In genomic region chr6:138987643-138988468, GRCh38 we compare ENCODE assay signal across 1 cellular context.
TF ChIP-seq lines count a peak whose summit lies in the region.

A gene with protein sequence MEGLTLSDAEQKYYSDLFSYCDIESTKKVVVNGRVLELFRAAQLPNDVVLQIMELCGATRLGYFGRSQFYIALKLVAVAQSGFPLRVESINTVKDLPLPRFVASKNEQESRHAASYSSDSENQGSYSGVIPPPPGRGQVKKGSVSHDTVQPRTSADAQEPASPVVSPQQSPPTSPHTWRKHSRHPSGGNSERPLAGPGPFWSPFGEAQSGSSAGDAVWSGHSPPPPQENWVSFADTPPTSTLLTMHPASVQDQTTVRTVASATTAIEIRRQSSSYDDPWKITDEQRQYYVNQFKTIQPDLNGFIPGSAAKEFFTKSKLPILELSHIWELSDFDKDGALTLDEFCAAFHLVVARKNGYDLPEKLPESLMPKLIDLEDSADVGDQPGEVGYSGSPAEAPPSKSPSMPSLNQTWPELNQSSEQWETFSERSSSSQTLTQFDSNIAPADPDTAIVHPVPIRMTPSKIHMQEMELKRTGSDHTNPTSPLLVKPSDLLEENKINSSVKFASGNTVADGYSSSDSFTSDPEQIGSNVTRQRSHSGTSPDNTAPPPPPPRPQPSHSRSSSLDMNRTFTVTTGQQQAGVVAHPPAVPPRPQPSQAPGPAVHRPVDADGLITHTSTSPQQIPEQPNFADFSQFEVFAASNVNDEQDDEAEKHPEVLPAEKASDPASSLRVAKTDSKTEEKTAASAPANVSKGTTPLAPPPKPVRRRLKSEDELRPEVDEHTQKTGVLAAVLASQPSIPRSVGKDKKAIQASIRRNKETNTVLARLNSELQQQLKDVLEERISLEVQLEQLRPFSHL (minus strand): TSS chr6:138988253. CDS start chr6:138987682, 571 bp downstream.

TF ChIP-seq in HEK293, 187 proteins besides CTCF, POLR2A, EP300 and RAD21 (continued from another document and continues in another):
- TF ChIP-seq, protein P1, sequence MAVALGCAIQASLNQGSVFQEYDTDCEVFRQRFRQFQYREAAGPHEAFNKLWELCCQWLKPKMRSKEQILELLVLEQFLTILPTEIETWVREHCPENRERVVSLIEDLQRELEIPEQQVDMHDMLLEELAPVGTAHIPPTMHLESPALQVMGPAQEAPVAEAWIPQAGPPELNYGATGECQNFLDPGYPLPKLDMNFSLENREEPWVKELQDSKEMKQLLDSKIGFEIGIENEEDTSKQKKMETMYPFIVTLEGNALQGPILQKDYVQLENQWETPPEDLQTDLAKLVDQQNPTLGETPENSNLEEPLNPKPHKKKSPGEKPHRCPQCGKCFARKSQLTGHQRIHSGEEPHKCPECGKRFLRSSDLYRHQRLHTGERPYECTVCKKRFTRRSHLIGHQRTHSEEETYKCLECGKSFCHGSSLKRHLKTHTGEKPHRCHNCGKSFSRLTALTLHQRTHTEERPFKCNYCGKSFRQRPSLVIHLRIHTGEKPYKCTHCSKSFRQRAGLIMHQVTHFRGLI (tag by site-specific recombination; IDR thresholded peaks at IDR 0.05), result peak; percentile 99
- TF ChIP-seq, protein P2, sequence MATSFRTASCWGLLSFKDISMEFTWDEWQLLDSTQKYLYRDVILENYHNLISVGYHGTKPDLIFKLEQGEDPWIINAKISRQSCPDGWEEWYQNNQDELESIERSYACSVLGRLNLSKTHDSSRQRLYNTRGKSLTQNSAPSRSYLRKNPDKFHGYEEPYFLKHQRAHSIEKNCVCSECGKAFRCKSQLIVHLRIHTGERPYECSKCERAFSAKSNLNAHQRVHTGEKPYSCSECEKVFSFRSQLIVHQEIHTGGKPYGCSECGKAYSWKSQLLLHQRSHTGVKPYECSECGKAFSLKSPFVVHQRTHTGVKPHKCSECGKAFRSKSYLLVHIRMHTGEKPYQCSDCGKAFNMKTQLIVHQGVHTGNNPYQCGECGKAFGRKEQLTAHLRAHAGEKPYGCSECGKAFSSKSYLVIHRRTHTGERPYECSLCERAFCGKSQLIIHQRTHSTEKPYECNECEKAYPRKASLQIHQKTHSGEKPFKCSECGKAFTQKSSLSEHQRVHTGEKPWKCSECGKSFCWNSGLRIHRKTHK (tag by site-specific recombination; IDR thresholded peaks at IDR 0.05), result no peak
- TF ChIP-seq ZNF433 (tag by site-specific recombination; IDR thresholded peaks at IDR 0.05; ENCODE audit: low read depth) (no peak), ZNF169 (tag by site-specific recombination; IDR thresholded peaks at IDR 0.05) (no peak), ZNF555 (tag by site-specific recombination; conservative IDR thresholded peaks at IDR 0.05) (no peak), ZNF362 (tag by site-specific recombination; IDR thresholded peaks at IDR 0.05) (no peak), ZNF768 (tag by site-specific recombination; IDR thresholded peaks at IDR 0.05) (no peak), EGR2 (tag by site-specific recombination; IDR thresholded peaks at IDR 0.05; ENCODE audit: low read depth) (peak; percentile 77), ZNF133 (tag by site-specific recombination; IDR thresholded peaks at IDR 0.05) (no peak), MYNN (tag by site-specific recombination; IDR thresholded peaks at IDR 0.05; ENCODE audit: borderline replicate concordance) (no peak), ZNF585B (tag by site-specific recombination; IDR thresholded peaks at IDR 0.05) (no peak), ZNF501 (tag by site-specific recombination; IDR thresholded peaks at IDR 0.05) (peak; percentile 95), ZNF138 (tag by site-specific recombination; IDR thresholded peaks at IDR 0.05; ENCODE audit: borderline replicate concordance) (no peak), SETDB1 (IDR thresholded peaks at IDR 0.05; ENCODE audit: insufficient read length, low read length) (no peak), ZNF426 (tag by site-specific recombination; IDR thresholded peaks at IDR 0.05) (no peak), INSM2 (tag by site-specific recombination; IDR thresholded peaks at IDR 0.05) (no peak), ZNF214 (tag by site-specific recombination; IDR thresholded peaks at IDR 0.05; ENCODE audit: borderline replicate concordance) (no peak), YY1 (tag by site-specific recombination; IDR thresholded peaks at IDR 0.05) (peak; percentile 91), PRDM1 (tag by site-specific recombination; IDR thresholded peaks at IDR 0.05) (peak; percentile 39; the same call in 1 of the 2 replicates), ZNF324 (tag by site-specific recombination; IDR thresholded peaks at IDR 0.05) (peak; percentile 67), ZNF473 (tag by site-specific recombination; IDR thresholded peaks at IDR 0.05) (no peak), ZFHX2 (tag by site-specific recombination; conservative IDR thresholded peaks at IDR 0.05) (peak; percentile 79), ZNF354C (tag by site-specific recombination; IDR thresholded peaks at IDR 0.05; ENCODE audit: borderline replicate concordance, low read depth) (no peak), ZNF184 (tag by site-specific recombination; IDR thresholded peaks at IDR 0.05) (peak; percentile 53; the same call in 1 of the 2 replicates), BCL11A (tag by site-specific recombination; IDR thresholded peaks at IDR 0.05; ENCODE audit: low read depth) (no peak), KLF16 (tag by site-specific recombination; IDR thresholded peaks at IDR 0.05) (peak; percentile 93), ZNF341 (tag by site-specific recombination; IDR thresholded peaks at IDR 0.05; ENCODE audit: low read depth) (peak; percentile 88; the same call in 1 of the 2 replicates), SCRT1 (tag by site-specific recombination; IDR thresholded peaks at IDR 0.05; ENCODE audit: borderline replicate concordance) (no peak), HOXC10 (CRISPR knock-in tag; IDR thresholded peaks at IDR 0.05) (peak; percentile 95; the same call in 1 of the 2 replicates), ZNF23 (tag by site-specific recombination; IDR thresholded peaks at IDR 0.05; ENCODE audit: borderline replicate concordance) (no peak), ZNF19 (tag by site-specific recombination; IDR thresholded peaks at IDR 0.05; ENCODE audit: low read depth) (no peak), ZNF350 (tag by site-specific recombination; IDR thresholded peaks at IDR 0.05) (no peak), GLIS1 (tag by site-specific recombination; IDR thresholded peaks at IDR 0.05) (peak; percentile 30; the same call in 1 of the 2 replicates), ZNF549 (tag by site-specific recombination; IDR thresholded peaks at IDR 0.05) (no peak; the same call in 1 of the 2 replicates), ZBTB8A (tag by site-specific recombination; IDR thresholded peaks at IDR 0.05) (peak; percentile 74), ZNF623 (tag by site-specific recombination; IDR thresholded peaks at IDR 0.05) (no peak), ZNF596 (tag by site-specific recombination; IDR thresholded peaks at IDR 0.05) (peak; percentile 66), ZBTB7A (tag by site-specific recombination; IDR thresholded peaks at IDR 0.05; ENCODE audit: low read depth) (peak; percentile 69; the same call in 1 of the 2 replicates), ZNF202 (tag by site-specific recombination; IDR thresholded peaks at IDR 0.05; ENCODE audit: borderline replicate concordance) (no peak), MEIS1 (CRISPR knock-in tag; IDR thresholded peaks at IDR 0.05; ENCODE audit: borderline replicate concordance) (no peak)
- TF ChIP-seq, protein P3, sequence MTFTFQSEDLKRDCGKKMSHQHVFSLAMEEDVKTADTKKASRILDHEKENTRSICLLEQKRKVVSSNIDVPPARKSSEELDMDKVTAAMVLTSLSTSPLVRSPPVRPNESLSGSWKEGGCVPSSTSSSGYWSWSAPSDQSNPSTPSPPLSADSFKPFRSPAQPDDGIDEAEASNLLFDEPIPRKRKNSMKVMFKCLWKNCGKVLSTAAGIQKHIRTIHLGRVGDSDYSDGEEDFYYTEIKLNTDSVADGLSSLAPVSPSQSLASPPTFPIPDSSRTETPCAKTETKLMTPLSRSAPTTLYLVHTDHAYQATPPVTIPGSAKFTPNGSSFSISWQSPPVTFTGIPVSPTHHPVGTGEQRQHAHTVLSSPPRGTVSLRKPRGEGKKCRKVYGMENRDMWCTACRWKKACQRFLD (tag by site-specific recombination; IDR thresholded peaks at IDR 0.05), result no peak
- TF ChIP-seq, protein P4, sequence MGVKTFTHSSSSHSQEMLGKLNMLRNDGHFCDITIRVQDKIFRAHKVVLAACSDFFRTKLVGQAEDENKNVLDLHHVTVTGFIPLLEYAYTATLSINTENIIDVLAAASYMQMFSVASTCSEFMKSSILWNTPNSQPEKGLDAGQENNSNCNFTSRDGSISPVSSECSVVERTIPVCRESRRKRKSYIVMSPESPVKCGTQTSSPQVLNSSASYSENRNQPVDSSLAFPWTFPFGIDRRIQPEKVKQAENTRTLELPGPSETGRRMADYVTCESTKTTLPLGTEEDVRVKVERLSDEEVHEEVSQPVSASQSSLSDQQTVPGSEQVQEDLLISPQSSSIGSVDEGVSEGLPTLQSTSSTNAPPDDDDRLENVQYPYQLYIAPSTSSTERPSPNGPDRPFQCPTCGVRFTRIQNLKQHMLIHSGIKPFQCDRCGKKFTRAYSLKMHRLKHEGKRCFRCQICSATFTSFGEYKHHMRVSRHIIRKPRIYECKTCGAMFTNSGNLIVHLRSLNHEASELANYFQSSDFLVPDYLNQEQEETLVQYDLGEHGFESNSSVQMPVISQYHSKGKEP (tag by site-specific recombination; IDR thresholded peaks at IDR 0.05), result no peak
- TF ChIP-seq, protein P5, sequence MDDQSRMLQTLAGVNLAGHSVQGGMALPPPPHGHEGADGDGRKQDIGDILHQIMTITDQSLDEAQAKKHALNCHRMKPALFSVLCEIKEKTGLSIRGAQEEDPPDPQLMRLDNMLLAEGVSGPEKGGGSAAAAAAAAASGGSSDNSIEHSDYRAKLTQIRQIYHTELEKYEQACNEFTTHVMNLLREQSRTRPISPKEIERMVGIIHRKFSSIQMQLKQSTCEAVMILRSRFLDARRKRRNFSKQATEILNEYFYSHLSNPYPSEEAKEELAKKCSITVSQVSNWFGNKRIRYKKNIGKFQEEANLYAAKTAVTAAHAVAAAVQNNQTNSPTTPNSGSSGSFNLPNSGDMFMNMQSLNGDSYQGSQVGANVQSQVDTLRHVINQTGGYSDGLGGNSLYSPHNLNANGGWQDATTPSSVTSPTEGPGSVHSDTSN (CRISPR knock-in tag; IDR thresholded peaks at IDR 0.05), result 0 out of 2 replicates have a peak, but pooled peaks have one; percentile 42
- TF ChIP-seq, protein P6, sequence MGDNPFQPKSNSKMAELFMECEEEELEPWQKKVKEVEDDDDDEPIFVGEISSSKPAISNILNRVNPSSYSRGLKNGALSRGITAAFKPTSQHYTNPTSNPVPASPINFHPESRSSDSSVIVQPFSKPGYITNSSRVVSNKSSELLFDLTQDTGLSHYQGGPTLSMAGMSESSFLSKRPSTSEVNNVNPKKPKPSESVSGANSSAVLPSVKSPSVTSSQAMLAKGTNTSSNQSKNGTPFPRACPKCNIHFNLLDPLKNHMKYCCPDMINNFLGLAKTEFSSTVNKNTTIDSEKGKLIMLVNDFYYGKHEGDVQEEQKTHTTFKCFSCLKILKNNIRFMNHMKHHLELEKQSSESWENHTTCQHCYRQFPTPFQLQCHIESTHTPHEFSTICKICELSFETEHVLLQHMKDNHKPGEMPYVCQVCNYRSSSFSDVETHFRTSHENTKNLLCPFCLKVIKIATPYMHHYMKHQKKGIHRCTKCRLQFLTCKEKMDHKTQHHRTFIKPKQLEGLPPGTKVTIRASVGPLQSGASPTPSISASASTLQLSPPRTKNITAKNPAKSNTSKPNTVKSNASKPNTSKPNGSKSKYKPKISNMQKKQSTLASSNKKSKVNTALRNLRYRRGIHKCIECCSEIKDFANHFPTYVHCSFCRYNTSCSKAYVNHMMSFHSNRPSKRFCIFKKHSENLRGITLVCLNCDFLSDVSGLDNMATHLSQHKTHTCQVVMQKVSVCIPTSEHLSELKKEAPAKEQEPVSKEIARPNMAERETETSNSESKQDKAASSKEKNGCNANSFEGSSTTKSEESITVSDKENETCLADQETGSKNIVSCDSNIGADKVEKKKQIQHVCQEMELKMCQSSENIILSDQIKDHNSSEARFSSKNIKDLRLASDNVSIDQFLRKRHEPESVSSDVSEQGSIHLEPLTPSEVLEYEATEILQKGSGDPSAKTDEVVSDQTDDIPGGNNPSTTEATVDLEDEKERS (tag by site-specific recombination; IDR thresholded peaks at IDR 0.05), result no peak; the same call in 1 of the 2 replicates
- TF ChIP-seq, protein P7, sequence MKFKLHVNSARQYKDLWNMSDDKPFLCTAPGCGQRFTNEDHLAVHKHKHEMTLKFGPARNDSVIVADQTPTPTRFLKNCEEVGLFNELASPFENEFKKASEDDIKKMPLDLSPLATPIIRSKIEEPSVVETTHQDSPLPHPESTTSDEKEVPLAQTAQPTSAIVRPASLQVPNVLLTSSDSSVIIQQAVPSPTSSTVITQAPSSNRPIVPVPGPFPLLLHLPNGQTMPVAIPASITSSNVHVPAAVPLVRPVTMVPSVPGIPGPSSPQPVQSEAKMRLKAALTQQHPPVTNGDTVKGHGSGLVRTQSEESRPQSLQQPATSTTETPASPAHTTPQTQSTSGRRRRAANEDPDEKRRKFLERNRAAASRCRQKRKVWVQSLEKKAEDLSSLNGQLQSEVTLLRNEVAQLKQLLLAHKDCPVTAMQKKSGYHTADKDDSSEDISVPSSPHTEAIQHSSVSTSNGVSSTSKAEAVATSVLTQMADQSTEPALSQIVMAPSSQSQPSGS (tag by site-specific recombination; IDR thresholded peaks at IDR 0.05; ENCODE audit: low read depth), result no peak
- TF ChIP-seq, protein P8, sequence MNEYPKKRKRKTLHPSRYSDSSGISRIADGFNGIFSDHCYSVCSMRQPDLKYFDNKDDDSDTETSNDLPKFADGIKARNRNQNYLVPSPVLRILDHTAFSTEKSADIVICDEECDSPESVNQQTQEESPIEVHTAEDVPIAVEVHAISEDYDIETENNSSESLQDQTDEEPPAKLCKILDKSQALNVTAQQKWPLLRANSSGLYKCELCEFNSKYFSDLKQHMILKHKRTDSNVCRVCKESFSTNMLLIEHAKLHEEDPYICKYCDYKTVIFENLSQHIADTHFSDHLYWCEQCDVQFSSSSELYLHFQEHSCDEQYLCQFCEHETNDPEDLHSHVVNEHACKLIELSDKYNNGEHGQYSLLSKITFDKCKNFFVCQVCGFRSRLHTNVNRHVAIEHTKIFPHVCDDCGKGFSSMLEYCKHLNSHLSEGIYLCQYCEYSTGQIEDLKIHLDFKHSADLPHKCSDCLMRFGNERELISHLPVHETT (tag by site-specific recombination; IDR thresholded peaks at IDR 0.05), result no peak
